Comparison of ENCODE assay signal across 33 cellular contexts in the genomic region with DNA sequence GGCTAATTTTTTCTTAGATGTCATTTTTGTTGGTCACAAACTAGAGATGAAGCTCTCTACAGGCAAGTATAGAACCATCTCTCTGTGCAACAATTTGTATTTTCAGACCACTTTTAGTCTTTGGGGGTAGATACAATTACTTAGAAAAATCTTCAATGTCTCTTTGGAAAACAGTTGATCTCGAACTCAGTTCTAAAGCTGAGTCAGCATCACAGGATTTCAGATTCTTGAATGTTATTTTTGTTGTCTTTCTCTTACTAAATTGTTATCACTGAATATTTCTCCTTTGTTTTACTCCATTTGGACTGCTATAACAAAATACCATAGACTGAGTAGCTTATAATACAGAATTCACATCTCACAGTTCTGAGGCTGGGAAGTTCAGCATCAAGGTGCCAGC.
"Had no signal": no experiment of that assay in that cellular context is flagged by ENCODE, and none has a peak within 500 bp of the region (broad histone marks: within the 10 kb centered on the region; RNA-seq: fewer than 3 reads in every experiment).

No MANE protein-coding gene starts in this region.

- H3K36me3 Mint-ChIP-seq: activated naive CD4-positive, alpha-beta T cell treated with anti-CD3 and anti-CD28 coated beads, Interleukin-2, amount 50 U/mL, for 24 hours; activated naive CD8-positive, alpha-beta T cell treated with anti-CD3 and anti-CD28 coated beads for 36 hours had no signal

- H3K9me3 ChIP-seq: adrenal gland, body of pancreas, esophagus muscularis mucosa, gastrocnemius medialis, heart left ventricle had no signal

- ATAC-seq: activated CD4-positive, CD25-positive, alpha-beta regulatory T cell treated with anti-CD3 and anti-CD28 coated beads, Interleukin-2, amount 50 U/mL, for 24 hours; activated CD8-positive, alpha-beta T cell treated with anti-CD3 and anti-CD28 coated beads for 36 hours; activated naive CD8-positive, alpha-beta T cell treated with anti-CD3 and anti-CD28 coated beads, Interleukin-2, amount 50 U/mL, for 24 hours; body of pancreas; effector memory CD8-positive, alpha-beta T cell; foreskin keratinocyte; gastrocnemius medialis; heart left ventricle had no signal

- H3K27me3 Mint-ChIP-seq: activated B cell treated with CpG ODN at 0.5 μM for 24 hours; activated CD8-positive, alpha-beta T cell treated with anti-CD3 and anti-CD28 coated beads for 36 hours; activated naive CD4-positive, alpha-beta T cell treated with anti-CD3 and anti-CD28 coated beads, Interleukin-2, amount 50 U/mL, for 24 hours; activated naive CD8-positive, alpha-beta T cell treated with anti-CD3 and anti-CD28 coated beads for 36 hours; activated naive CD8-positive, alpha-beta T cell treated with anti-CD3 and anti-CD28 coated beads, Interleukin-2, amount 50 U/mL, for 24 hours; effector memory CD8-positive, alpha-beta T cell had no signal

- H3K9me3 Mint-ChIP-seq: activated naive CD4-positive, alpha-beta T cell treated with anti-CD3 and anti-CD28 coated beads for 36 hours; activated naive CD4-positive, alpha-beta T cell treated with anti-CD3 and anti-CD28 coated beads, Interleukin-2, amount 50 U/mL, for 24 hours; activated naive CD8-positive, alpha-beta T cell treated with anti-CD3 and anti-CD28 coated beads for 36 hours; activated naive CD8-positive, alpha-beta T cell treated with anti-CD3 and anti-CD28 coated beads, Interleukin-2, amount 50 U/mL, for 24 hours had no signal

- H3K4me3 Mint-ChIP-seq: activated B cell treated with CpG ODN at 0.5 μM for 24 hours; activated CD8-positive, alpha-beta T cell treated with anti-CD3 and anti-CD28 coated beads for 36 hours; activated naive CD4-positive, alpha-beta T cell treated with anti-CD3 and anti-CD28 coated beads for 36 hours; activated naive CD4-positive, alpha-beta T cell treated with anti-CD3 and anti-CD28 coated beads, Interleukin-2, amount 50 U/mL, for 24 hours; activated naive CD8-positive, alpha-beta T cell treated with anti-CD3 and anti-CD28 coated beads for 36 hours; activated naive CD8-positive, alpha-beta T cell treated with anti-CD3 and anti-CD28 coated beads, Interleukin-2, amount 50 U/mL, for 24 hours; activated T-helper 1 cell treated with anti-CD3 and anti-CD28 coated beads, Interleukin-12 subunit alpha, Interleukin-12 subunit beta, Interleukin-2, Interleukin-4 antibody, amounts not matched to agents 30 ng/mL and 10 ng/mL and 1 ng/mL, durations not matched to agents 14 hours and 24 hours and 36 hours; effector memory CD8-positive, alpha-beta T cell; T-helper 2 cell treated with Interferon-gamma antibody and Interleukin-4, amounts not matched to agents 5 μg/mL and 100 μg/mL, for 36 hours had no signal

- H3K27me3 ChIP-seq: adrenal gland, body of pancreas, esophagus muscularis mucosa, foreskin keratinocyte, gastrocnemius medialis, heart left ventricle had no signal

- H3K4me1 Mint-ChIP-seq: activated B cell treated with CpG ODN at 0.5 μM for 24 hours; activated naive CD4-positive, alpha-beta T cell treated with anti-CD3 and anti-CD28 coated beads, Interleukin-2, amount 50 U/mL, for 24 hours; activated naive CD8-positive, alpha-beta T cell treated with anti-CD3 and anti-CD28 coated beads for 36 hours; activated naive CD8-positive, alpha-beta T cell treated with anti-CD3 and anti-CD28 coated beads, Interleukin-2, amount 50 U/mL, for 24 hours had no signal

- H3K36me3 ChIP-seq: adrenal gland, esophagus muscularis mucosa, gastrocnemius medialis, heart left ventricle, WERI-Rb-1 had no signal

- H3K4me1 ChIP-seq: adrenal gland, body of pancreas, esophagus muscularis mucosa, foreskin keratinocyte, gastrocnemius medialis, heart left ventricle had no signal

- H3K4me3 ChIP-seq: adrenal gland, body of pancreas, esophagus muscularis mucosa, gastrocnemius medialis, heart left ventricle had no signal

- H3K27ac ChIP-seq: adrenal gland, body of pancreas, esophagus muscularis mucosa, foreskin keratinocyte, gastrocnemius medialis, heart left ventricle, WERI-Rb-1 had no signal

- DNase-seq: activated B cell treated with CpG ODN at 0.5 μM for 24 hours; activated CD4-positive, alpha-beta T cell treated with anti-CD3 and anti-CD28 coated beads for 48 hours; activated CD4-positive, alpha-beta T cell treated with anti-CD3 and anti-CD28 coated beads, Interleukin-2, amount 50 U/mL, for 1 hour; activated CD4-positive, alpha-beta T cell treated with anti-CD3 and anti-CD28 coated beads, Interleukin-2, amount 50 U/mL, for 48 hours; activated CD8-positive, alpha-beta memory T cell treated with anti-CD3 and anti-CD28 coated beads for 24 hours; activated CD8-positive, alpha-beta T cell treated with anti-CD3 and anti-CD28 coated beads for 36 hours; activated effector memory CD4-positive, alpha-beta T cell treated with anti-CD3 and anti-CD28 coated beads, Interleukin-2, amount 50 U/mL, for 16 hours; activated naive CD4-positive, alpha-beta T cell treated with anti-CD3 and anti-CD28 coated beads for 36 hours; activated naive CD8-positive, alpha-beta T cell treated with anti-CD3 and anti-CD28 coated beads for 36 hours; activated naive CD8-positive, alpha-beta T cell treated with anti-CD3 and anti-CD28 coated beads, Interleukin-2, amount 50 U/mL, for 24 hours; activated T-cell treated with anti-CD3 and anti-CD28 coated beads, Interleukin-2, amount 50 U/mL, for 48 hours; adrenal gland; amygdala; aorta; body of pancreas; caudate nucleus; cortex of kidney; dermis blood vessel endothelial cell; effector CD4-positive, alpha-beta T cell; effector memory CD8-positive, alpha-beta T cell; erythroblast; foreskin keratinocyte; gastrocnemius medialis; glutamatergic neuron; heart left ventricle; T1000; WERI-Rb-1 had no signal

- FAIRE-seq: colon had no signal
